In genomic region chr7:2820508-2820934, GRCh38 we compare ENCODE assay signal across 9 cellular contexts. TPM values are rescaled to one million over a fixed set of nuclear protein-coding genes. Genes with fewer than 3 reads are reported as not detected.
DNase-seq lines count a peak whose midpoint lies in the region; ATAC-seq lines count a peak whose summit lies in the region.
"Had no signal": no experiment of that assay in that cellular context is flagged by ENCODE, and none has a peak within 500 bp of the region (broad histone marks: within the 10 kb centered on the region; RNA-seq: fewer than 3 reads in every experiment).

No MANE protein-coding gene starts in this region.

- WGBS in aorta, 2 donors, result 89 to 91% methylated on average over 4 of the region's 4 CpGs

- H3K36me3 Mint-ChIP-seq in memory B cell, result peaks cover 15% of the 10 kb centered on the region

- no peaks in the 10 kb centered on the region for H3K36me3 ChIP-seq in aorta (ENCODE audit: control insufficient read depth in 1 of 2, insufficient read depth in 2 of 2, low read length in 1 of 2)

- H3K9me3 Mint-ChIP-seq in memory B cell, result no peaks in the 10 kb centered on the region
- H3K9me3 Mint-ChIP-seq: stimulated activated naive CD8-positive, alpha-beta T cell treated with anti-CD3 and anti-CD28 coated beads, Interleukin-15, amount 100 ng/mL, for 72 hours had no signal

- ATAC-seq in Right ventricle myocardium inferior (peak; percentile 81), memory B cell (ENCODE audit: low read depth) (no peak), aorta (ENCODE audit: low FRiP score) (peak; percentile 81)
- ATAC-seq: stimulated activated naive CD8-positive, alpha-beta T cell treated with anti-CD3 and anti-CD28 coated beads, Interleukin-15, amount 100 ng/mL, for 72 hours had no signal

- H3K27me3 ChIP-seq in aorta (ENCODE audit: control insufficient read depth in 1 of 2, insufficient read depth in 2 of 2, low read length in 1 of 2), result no peaks in the 10 kb centered on the region

- H3K4me3 ChIP-seq in aorta (ENCODE audit: low read length in 2 of 2), result no peak overlapping the region

- DNase-seq in Right ventricle myocardium inferior (ENCODE audit: missing footprints) (peak; percentile 81), cardiac septum (ENCODE audit: low spot score) (no peak), dermis microvascular lymphatic vessel endothelial cell (ENCODE audit: low read depth in 2 of 2) (peak; percentile 83 to 94), memory B cell (ENCODE audit: low spot score in 2 of 2) (no peak), aorta (peak; percentile 85 to 86), NCI-H146 treated with DMSO at 0.1 percent for 48 hours (lab: John Stamatoyannopoulos, UW; ENCODE audit: unreplicated experiment) (no peak)
- DNase-seq in activated CD8-positive, alpha-beta memory T cell treated with anti-CD3 and anti-CD28 coated beads, Interleukin-2, amount 50 U/mL, for 4 hours, result no peak
- no peak for DNase-seq in activated CD8-positive, alpha-beta memory T cell treated with anti-CD3 and anti-CD28 coated beads, Interleukin-2, amount 50 U/mL, for 48 hours
- DNase-seq: stimulated activated naive CD8-positive, alpha-beta T cell treated with anti-CD3 and anti-CD28 coated beads, Interleukin-15, amount 100 ng/mL, for 72 hours had no signal

- H3K4me3 Mint-ChIP-seq in memory B cell, result no peak overlapping the region
- H3K4me3 Mint-ChIP-seq: stimulated activated naive CD8-positive, alpha-beta T cell treated with anti-CD3 and anti-CD28 coated beads, Interleukin-15, amount 100 ng/mL, for 72 hours had no signal

- peaks cover 56% of the 10 kb centered on the region for H3K4me1 Mint-ChIP-seq in memory B cell

- H3K4me1 ChIP-seq in aorta (ENCODE audit: control insufficient read depth in 1 of 2, insufficient read depth in 2 of 2, low read length in 2 of 2), result no peaks in the 10 kb centered on the region

- intact Hi-C loops in Right ventricle myocardium inferior (cut with DNase I) (no loop called here), cardiac septum (cut with DNase I) (no loop called here), aorta (cut with DNase I) (no loop called here)

- H3K9me3 ChIP-seq in aorta (ENCODE audit: control insufficient read depth, low read length), result no peaks in the 10 kb centered on the region

- no peak overlapping the region for H3K27ac ChIP-seq in aorta (ENCODE audit: low read depth in 1 of 2, low read length in 2 of 2)

- peak overlapping the region; percentile 96 for H3K27ac Mint-ChIP-seq in memory B cell
- H3K27ac Mint-ChIP-seq: stimulated activated naive CD8-positive, alpha-beta T cell treated with anti-CD3 and anti-CD28 coated beads, Interleukin-15, amount 100 ng/mL, for 72 hours had no signal

- no peaks in the 10 kb centered on the region for H3K27me3 Mint-ChIP-seq in memory B cell
- H3K27me3 Mint-ChIP-seq: stimulated activated naive CD8-positive, alpha-beta T cell treated with anti-CD3 and anti-CD28 coated beads, Interleukin-15, amount 100 ng/mL, for 72 hours had no signal

RNA-seq across cellular contexts. Expression of gene GNA12, which starts 23.6 kb away (rescaled TPM):
- 40.8 TPM for total RNA-seq in Right ventricle myocardium inferior
- total RNA-seq in cardiac septum, result 33.7 TPM
- 20.8 and 57.9 TPM in 2 replicates for total RNA-seq in dermis microvascular lymphatic vessel endothelial cell
- 10 to 100 TPM; 53.0 to 56.6 TPM for total RNA-seq in aorta
- polyA plus RNA-seq in aorta, result 10 to 100 TPM; 21.4 to 31.6 TPM

Comparison
In these comparisons a context has a peak if more than half of its experiments do, and no peak if none do; other contexts are left out.
1. DNase-seq: peak in Right ventricle myocardium inferior (single experiment), dermis microvascular lymphatic vessel endothelial cell (2 of 2) and aorta (2 of 2); none in cardiac septum (single experiment), memory B cell (0 of 2), NCI-H146 treated with DMSO at 0.1 percent for 48 hours (single experiment), activated CD8-positive, alpha-beta memory T cell treated with anti-CD3 and anti-CD28 coated beads, Interleukin-2, amount 50 U/mL, for 4 hours (single experiment) and activated CD8-positive, alpha-beta memory T cell treated with anti-CD3 and anti-CD28 coated beads, Interleukin-2, amount 50 U/mL, for 48 hours (single experiment).